ENCODE assay signal across 1 cellular context in the genomic region with DNA sequence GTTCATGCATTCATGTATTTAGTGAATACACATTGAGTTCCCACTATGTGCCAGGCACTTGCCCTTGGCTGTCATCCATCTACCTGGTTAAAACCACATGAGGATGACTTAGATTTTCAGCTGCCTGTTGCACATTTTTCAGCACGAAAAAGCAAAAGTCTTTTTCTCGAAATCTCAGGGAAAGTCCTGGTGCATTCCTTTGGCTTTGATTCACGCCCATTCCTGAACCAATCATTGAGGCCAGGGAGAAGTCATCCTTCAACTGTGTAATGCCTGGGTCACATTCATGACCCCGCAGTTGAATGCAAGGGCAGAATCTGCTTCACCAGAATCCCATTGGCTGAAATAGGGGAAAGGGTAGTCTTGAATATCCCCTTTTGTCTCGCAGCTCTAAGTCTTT.
TF ChIP-seq lines count a peak whose summit lies in the region.

No MANE protein-coding gene starts in this region.

TF ChIP-seq in GM23338, 12 proteins besides CTCF, POLR2A, EP300 and RAD21 (continued from another document):
- TF ChIP-seq NANOG (IDR thresholded peaks at IDR 0.05; ENCODE audit: borderline replicate concordance) = no peak
- no peak for TF ChIP-seq EZH2 (IDR thresholded peaks at IDR 0.05; ENCODE audit: low read depth, unreplicated experiment)
- no peak for TF ChIP-seq POLR2AphosphoS5 (IDR thresholded peaks at IDR 0.05; ENCODE audit: low read depth)
- TF ChIP-seq CREB1 (CRISPR knock-in tag; IDR thresholded peaks at IDR 0.05; ENCODE audit: low read depth) = no peak
- TF ChIP-seq ZNF331 (CRISPR knock-in tag; IDR thresholded peaks at IDR 0.05; ENCODE audit: low read depth) = no peak
- no peak for TF ChIP-seq STAT1 (IDR thresholded peaks at IDR 0.05; ENCODE audit: unreplicated experiment)
- no peak for TF ChIP-seq ZNF114 (CRISPR knock-in tag; IDR thresholded peaks at IDR 0.05)
- no peak for TF ChIP-seq JUNB (IDR thresholded peaks at IDR 0.05; ENCODE audit: unreplicated experiment)
- no peak for TF ChIP-seq EZH2phosphoT487 (IDR thresholded peaks at IDR 0.05; ENCODE audit: unreplicated experiment)
- TF ChIP-seq, protein P1, sequence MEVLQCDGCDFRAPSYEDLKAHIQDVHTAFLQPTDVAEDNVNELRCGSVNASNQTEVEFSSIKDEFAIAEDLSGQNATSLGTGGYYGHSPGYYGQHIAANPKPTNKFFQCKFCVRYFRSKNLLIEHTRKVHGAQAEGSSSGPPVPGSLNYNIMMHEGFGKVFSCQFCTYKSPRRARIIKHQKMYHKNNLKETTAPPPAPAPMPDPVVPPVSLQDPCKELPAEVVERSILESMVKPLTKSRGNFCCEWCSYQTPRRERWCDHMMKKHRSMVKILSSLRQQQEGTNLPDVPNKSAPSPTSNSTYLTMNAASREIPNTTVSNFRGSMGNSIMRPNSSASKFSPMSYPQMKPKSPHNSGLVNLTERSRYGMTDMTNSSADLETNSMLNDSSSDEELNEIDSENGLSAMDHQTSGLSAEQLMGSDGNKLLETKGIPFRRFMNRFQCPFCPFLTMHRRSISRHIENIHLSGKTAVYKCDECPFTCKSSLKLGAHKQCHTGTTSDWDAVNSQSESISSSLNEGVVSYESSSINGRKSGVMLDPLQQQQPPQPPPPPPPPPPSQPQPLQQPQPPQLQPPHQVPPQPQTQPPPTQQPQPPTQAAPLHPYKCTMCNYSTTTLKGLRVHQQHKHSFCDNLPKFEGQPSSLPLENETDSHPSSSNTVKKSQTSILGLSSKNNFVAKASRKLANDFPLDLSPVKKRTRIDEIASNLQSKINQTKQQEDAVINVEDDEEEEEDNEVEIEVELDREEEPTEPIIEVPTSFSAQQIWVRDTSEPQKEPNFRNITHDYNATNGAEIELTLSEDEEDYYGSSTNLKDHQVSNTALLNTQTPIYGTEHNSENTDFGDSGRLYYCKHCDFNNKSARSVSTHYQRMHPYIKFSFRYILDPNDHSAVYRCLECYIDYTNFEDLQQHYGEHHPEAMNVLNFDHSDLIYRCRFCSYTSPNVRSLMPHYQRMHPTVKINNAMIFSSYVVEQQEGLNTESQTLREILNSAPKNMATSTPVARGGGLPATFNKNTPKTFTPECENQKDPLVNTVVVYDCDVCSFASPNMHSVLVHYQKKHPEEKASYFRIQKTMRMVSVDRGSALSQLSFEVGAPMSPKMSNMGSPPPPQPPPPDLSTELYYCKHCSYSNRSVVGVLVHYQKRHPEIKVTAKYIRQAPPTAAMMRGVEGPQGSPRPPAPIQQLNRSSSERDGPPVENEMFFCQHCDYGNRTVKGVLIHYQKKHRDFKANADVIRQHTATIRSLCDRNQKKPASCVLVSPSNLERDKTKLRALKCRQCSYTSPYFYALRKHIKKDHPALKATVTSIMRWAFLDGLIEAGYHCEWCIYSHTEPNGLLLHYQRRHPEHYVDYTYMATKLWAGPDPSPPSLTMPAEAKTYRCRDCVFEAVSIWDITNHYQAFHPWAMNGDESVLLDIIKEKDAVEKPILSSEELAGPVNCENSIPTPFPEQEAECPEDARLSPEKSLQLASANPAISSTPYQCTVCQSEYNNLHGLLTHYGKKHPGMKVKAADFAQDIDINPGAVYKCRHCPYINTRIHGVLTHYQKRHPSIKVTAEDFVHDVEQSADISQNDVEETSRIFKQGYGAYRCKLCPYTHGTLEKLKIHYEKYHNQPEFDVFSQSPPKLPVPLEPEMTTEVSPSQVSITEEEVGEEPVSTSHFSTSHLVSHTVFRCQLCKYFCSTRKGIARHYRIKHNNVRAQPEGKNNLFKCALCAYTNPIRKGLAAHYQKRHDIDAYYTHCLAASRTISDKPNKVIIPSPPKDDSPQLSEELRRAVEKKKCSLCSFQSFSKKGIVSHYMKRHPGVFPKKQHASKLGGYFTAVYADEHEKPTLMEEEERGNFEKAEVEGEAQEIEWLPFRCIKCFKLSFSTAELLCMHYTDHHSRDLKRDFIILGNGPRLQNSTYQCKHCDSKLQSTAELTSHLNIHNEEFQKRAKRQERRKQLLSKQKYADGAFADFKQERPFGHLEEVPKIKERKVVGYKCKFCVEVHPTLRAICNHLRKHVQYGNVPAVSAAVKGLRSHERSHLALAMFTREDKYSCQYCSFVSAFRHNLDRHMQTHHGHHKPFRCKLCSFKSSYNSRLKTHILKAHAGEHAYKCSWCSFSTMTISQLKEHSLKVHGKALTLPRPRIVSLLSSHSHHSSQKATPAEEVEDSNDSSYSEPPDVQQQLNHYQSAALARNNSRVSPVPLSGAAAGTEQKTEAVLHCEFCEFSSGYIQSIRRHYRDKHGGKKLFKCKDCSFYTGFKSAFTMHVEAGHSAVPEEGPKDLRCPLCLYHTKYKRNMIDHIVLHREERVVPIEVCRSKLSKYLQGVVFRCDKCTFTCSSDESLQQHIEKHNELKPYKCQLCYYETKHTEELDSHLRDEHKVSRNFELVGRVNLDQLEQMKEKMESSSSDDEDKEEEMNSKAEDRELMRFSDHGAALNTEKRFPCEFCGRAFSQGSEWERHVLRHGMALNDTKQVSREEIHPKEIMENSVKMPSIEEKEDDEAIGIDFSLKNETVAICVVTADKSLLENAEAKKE (CRISPR knock-in tag; IDR thresholded peaks at IDR 0.05) = no peak
- TF ChIP-seq, protein P2, sequence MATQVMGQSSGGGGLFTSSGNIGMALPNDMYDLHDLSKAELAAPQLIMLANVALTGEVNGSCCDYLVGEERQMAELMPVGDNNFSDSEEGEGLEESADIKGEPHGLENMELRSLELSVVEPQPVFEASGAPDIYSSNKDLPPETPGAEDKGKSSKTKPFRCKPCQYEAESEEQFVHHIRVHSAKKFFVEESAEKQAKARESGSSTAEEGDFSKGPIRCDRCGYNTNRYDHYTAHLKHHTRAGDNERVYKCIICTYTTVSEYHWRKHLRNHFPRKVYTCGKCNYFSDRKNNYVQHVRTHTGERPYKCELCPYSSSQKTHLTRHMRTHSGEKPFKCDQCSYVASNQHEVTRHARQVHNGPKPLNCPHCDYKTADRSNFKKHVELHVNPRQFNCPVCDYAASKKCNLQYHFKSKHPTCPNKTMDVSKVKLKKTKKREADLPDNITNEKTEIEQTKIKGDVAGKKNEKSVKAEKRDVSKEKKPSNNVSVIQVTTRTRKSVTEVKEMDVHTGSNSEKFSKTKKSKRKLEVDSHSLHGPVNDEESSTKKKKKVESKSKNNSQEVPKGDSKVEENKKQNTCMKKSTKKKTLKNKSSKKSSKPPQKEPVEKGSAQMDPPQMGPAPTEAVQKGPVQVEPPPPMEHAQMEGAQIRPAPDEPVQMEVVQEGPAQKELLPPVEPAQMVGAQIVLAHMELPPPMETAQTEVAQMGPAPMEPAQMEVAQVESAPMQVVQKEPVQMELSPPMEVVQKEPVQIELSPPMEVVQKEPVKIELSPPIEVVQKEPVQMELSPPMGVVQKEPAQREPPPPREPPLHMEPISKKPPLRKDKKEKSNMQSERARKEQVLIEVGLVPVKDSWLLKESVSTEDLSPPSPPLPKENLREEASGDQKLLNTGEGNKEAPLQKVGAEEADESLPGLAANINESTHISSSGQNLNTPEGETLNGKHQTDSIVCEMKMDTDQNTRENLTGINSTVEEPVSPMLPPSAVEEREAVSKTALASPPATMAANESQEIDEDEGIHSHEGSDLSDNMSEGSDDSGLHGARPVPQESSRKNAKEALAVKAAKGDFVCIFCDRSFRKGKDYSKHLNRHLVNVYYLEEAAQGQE (IDR thresholded peaks at IDR 0.05; ENCODE audit: unreplicated experiment) = no peak
